ENCODE assay signal across 24 cellular contexts in the genomic region with DNA sequence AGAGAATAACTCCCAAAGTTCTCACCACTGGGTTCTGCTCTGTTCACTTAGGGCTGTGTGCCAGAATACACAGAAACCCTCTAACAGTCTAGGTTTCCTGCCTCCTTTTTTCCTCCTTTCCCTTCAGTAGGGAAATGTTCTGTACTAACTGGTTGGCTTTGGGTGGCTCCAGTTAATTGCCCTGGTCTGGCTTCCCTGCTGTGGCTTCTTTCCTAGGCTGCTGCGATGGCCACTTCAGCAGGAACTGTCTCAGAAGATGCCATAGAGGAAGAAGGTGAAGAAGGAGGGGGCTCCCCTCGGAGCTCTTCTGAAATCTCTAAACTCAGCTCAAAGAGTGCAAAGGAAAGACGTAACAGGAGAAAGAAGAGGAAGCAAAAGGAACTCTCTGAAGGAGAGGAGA.
DNase-seq lines count a peak whose midpoint lies in the region; ATAC-seq, FAIRE-seq and TF ChIP-seq lines count a peak whose summit lies in the region.
"Had no signal": no experiment of that assay in that cellular context is flagged by ENCODE, and none has a peak within 500 bp of the region (broad histone marks: within the 10 kb centered on the region; RNA-seq: fewer than 3 reads in every experiment).

No MANE protein-coding gene starts in this region.

- H3K9me3 ChIP-seq in endodermal cell (ENCODE audit: control insufficient read depth, low read length), result no peaks in the 10 kb centered on the region
- no peaks in the 10 kb centered on the region for H3K9me3 ChIP-seq in HepG2 (ENCODE audit: low read length)
- H3K9me3 ChIP-seq: A549; BLaER1 treated with 17β-estradiol and CSF1 and Interleukin-3, amounts not matched to agents 10 nM and 100 nM; Caco-2 had no signal

- TF ChIP-seq CTCF in endodermal cell (conservative IDR thresholded peaks at IDR 0.05) (no peak), HepG2 (CRISPR knock-in tag; IDR thresholded peaks at IDR 0.05) (no peak)

- CTCF ChIA-PET in HepG2 (lab: Yijun Ruan, JAX; ENCODE audit: low intra/inter-chr PET ratio, low total read pairs), result no interaction called here

- H3K27me3 Mint-ChIP-seq in endodermal cell (ENCODE audit: insufficient read depth), result no peaks in the 10 kb centered on the region
- H3K27me3 Mint-ChIP-seq: CD4-positive, alpha-beta T cell had no signal

- H4K8ac ChIP-seq in mesendoderm (ENCODE audit: low read depth, low read length), result no peak overlapping the region

- TF ChIP-seq EP300 in HepG2 (IDR thresholded peaks at IDR 0.05; ENCODE audit: low read depth in 2 of 2, low read length in 2 of 2) (no peak), HepG2 (CRISPR knock-in tag; IDR thresholded peaks at IDR 0.05; ENCODE audit: borderline replicate concordance) (no peak)

- no peaks in the 10 kb centered on the region for H3K79me1 ChIP-seq in mesendoderm (ENCODE audit: low read length)

- DNase-seq in NCI-H69 (lab: John Stamatoyannopoulos, UW) (peak; percentile 46), endodermal cell (peak; percentile 62), mesendoderm (peak; percentile 63), DMS53 treated with DMSO at 0.1 percent for 48 hours (lab: John Stamatoyannopoulos, UW; ENCODE audit: unreplicated experiment) (no peak), HepG2 (ENCODE audit: low spot score) (no peak)
- DNase-seq: AML-193; Caco-2; Calu3; CD4-positive, alpha-beta T cell; CD8-positive, alpha-beta T cell; DMS79; DND-41; EL; GDM1 had no signal

- H3K56ac ChIP-seq in mesendoderm (ENCODE audit: low read length), result no peak overlapping the region

- H3K4me2 ChIP-seq in mesendoderm (ENCODE audit: low read length), result no peak overlapping the region
- no peak overlapping the region for H3K4me2 ChIP-seq in HepG2 (ENCODE audit: low read depth, low read length)
- H3K4me2 ChIP-seq: A549 had no signal

- H3K27me3 ChIP-seq in endodermal cell (ENCODE audit: control insufficient read depth, insufficient read depth, low read length, poor library complexity, severe bottlenecking) (no peaks in the 10 kb centered on the region), mesendoderm (ENCODE audit: insufficient read depth, low read length, poor library complexity) (no peaks in the 10 kb centered on the region), HepG2 (ENCODE audit: control insufficient read depth in 1 of 2, insufficient read depth in 2 of 2, low read length in 2 of 2) (no peaks in the 10 kb centered on the region)
- H3K27me3 ChIP-seq: BLaER1 treated with 17β-estradiol and CSF1 and Interleukin-3, amounts not matched to agents 10 nM and 100 nM had no signal

- H3K4me1 Mint-ChIP-seq in endodermal cell, result peaks cover 3% of the 10 kb centered on the region
- H3K4me1 Mint-ChIP-seq: B cell had no signal

- TF ChIP-seq POLR2A in HepG2 (IDR thresholded peaks at IDR 0.05; ENCODE audit: insufficient read depth in 1 of 2, low read depth in 2 of 2, low read length in 2 of 2), result no peak

- no peak overlapping the region for H3K18ac ChIP-seq in mesendoderm (ENCODE audit: low read length)

- WGBS in endodermal cell (ENCODE audit: insufficient coverage in 1 of 2, insufficient read length in 1 of 2), 2 experiments, result 82 to 95% methylated on average over 2 to 3 of the region's 3 CpGs
- WGBS in mesendoderm (ENCODE audit: extremely low coverage, insufficient coverage, low lambda C conversion rate), result no CpG with 5 or more reads among the region's 3 CpGs
- WGBS in HepG2 (ENCODE audit: low lambda C conversion rate), result 83% methylated on average over 3 of the region's 3 CpGs

- no peak overlapping the region for H3K27ac Mint-ChIP-seq in endodermal cell
- H3K27ac Mint-ChIP-seq: B cell; CD4-positive, alpha-beta T cell; CD8-positive, alpha-beta T cell had no signal

- H3K9ac ChIP-seq in endodermal cell (ENCODE audit: extremely low read depth, low read length, poor library complexity, severe bottlenecking) (no peak overlapping the region), mesendoderm (ENCODE audit: low read length) (no peak overlapping the region), HepG2 (ENCODE audit: insufficient read depth, low read depth, low read length) (no peak overlapping the region)
- H3K9ac ChIP-seq: BLaER1 treated with 17β-estradiol and CSF1 and Interleukin-3, amounts not matched to agents 10 nM and 100 nM had no signal

- H2BK15ac ChIP-seq in mesendoderm (replicated peaks; ENCODE audit: low read depth), result no peak overlapping the region

- no peak for TF ChIP-seq RAD21 in HepG2 (CRISPR knock-in tag; IDR thresholded peaks at IDR 0.05)

- H3K27ac ChIP-seq in endodermal cell (ENCODE audit: low read depth, low read length) (no peak overlapping the region), mesendoderm (ENCODE audit: low read depth, low read length) (no peak overlapping the region), HepG2 (ENCODE audit: extremely low read length, insufficient read depth, low read length) (no peak overlapping the region)
- H3K27ac ChIP-seq: 22Rv1; A549; BLaER1 treated with 17β-estradiol and CSF1 and Interleukin-3, amounts not matched to agents 10 nM and 100 nM; C4-2B had no signal

- H3K4me1 ChIP-seq in endodermal cell (ENCODE audit: control insufficient read depth, insufficient read depth, low read length), result no peaks in the 10 kb centered on the region
- H3K4me1 ChIP-seq in mesendoderm (ENCODE audit: control insufficient read depth, low read depth, low read length), result no peaks in the 10 kb centered on the region
- no peaks in the 10 kb centered on the region for H3K4me1 ChIP-seq in HepG2 (ENCODE audit: insufficient read depth, low read length)
- H3K4me1 ChIP-seq: A549, Caco-2 had no signal

- H3K9me3 Mint-ChIP-seq in endodermal cell, result no peaks in the 10 kb centered on the region
- H3K9me3 Mint-ChIP-seq: CD4-positive, alpha-beta T cell; CD8-positive, alpha-beta T cell had no signal

- H2AFZ ChIP-seq in HepG2 (ENCODE audit: low read length), result no peak overlapping the region

- no TSS peak for BruUV-seq in HepG2 (replicated peaks; lab: Mats Ljungman, UMichigan)

- no peaks in the 10 kb centered on the region for H4K20me1 ChIP-seq in HepG2 (ENCODE audit: insufficient read depth, low read length)
- H4K20me1 ChIP-seq: BLaER1 treated with 17β-estradiol and CSF1 and Interleukin-3, amounts not matched to agents 10 nM and 100 nM had no signal

- peaks cover 14% of the 10 kb centered on the region for H3K36me3 Mint-ChIP-seq in endodermal cell (ENCODE audit: low read depth)
- H3K36me3 Mint-ChIP-seq: CD8-positive, alpha-beta T cell had no signal

- H3K4me3 Mint-ChIP-seq in endodermal cell, result no peak overlapping the region
- H3K4me3 Mint-ChIP-seq: B cell; CD4-positive, alpha-beta T cell; CD8-positive, alpha-beta T cell had no signal

- no peak for FAIRE-seq in HepG2 (lab: Jason Lieb, UNC)
- FAIRE-seq: A549, D721Med, GM12878, GM12892, GM18507 had no signal

- POLR2A ChIA-PET in HepG2 (lab: Yijun Ruan, JAX), result no interaction called here

- H4K5ac ChIP-seq in mesendoderm (ENCODE audit: low read length), result no peak overlapping the region

- intact Hi-C loops in HepG2 (cut with micrococcal nuclease; ENCODE audit: unreplicated experiment), result no loop called here

- no peak overlapping the region for H2BK5ac ChIP-seq in mesendoderm (ENCODE audit: low read length)

- H3K36me3 ChIP-seq in endodermal cell (ENCODE audit: control insufficient read depth, insufficient read depth, low read length), result peaks cover 13% of the 10 kb centered on the region
- no peaks in the 10 kb centered on the region for H3K36me3 ChIP-seq in mesendoderm (ENCODE audit: control insufficient read depth, insufficient read depth, low read length)
- no peaks in the 10 kb centered on the region for H3K36me3 ChIP-seq in HepG2 (replicated peaks in 1 of 2; ENCODE audit: control insufficient read depth in 1 of 2, insufficient read depth in 2 of 2, low read length in 2 of 2)
- H3K36me3 ChIP-seq: BLaER1 treated with 17β-estradiol and CSF1 and Interleukin-3, amounts not matched to agents 10 nM and 100 nM had no signal

- no peak overlapping the region for H2BK120ac ChIP-seq in mesendoderm (ENCODE audit: low read depth, low read length)

- no peak overlapping the region for H2AK5ac ChIP-seq in mesendoderm (ENCODE audit: low read length)

- H3K4me3 ChIP-seq in endodermal cell (ENCODE audit: low read length), result no peak overlapping the region
- no peak overlapping the region for H3K4me3 ChIP-seq in mesendoderm (ENCODE audit: low read length)
- H3K4me3 ChIP-seq in HepG2 (replicated peaks in 1 of 3; ENCODE audit: insufficient read depth in 1 of 3, low read depth in 2 of 3, low read length in 3 of 3), result no peak overlapping the region
- H3K4me3 ChIP-seq: A549; BLaER1 treated with 17β-estradiol and CSF1 and Interleukin-3, amounts not matched to agents 10 nM and 100 nM; GM12878 had no signal

- in situ Hi-C loops in HepG2 (cut with HindIII; ENCODE audit: extremely low pct_ligation_motif_present, low pct_unique_long_range_greater_than_20kb), result no loop called here

- H3K4ac ChIP-seq in mesendoderm (ENCODE audit: low read depth, low read length), result no peak overlapping the region

- ATAC-seq in HG02938 (IDR thresholded peaks at IDR 0.05; ENCODE audit: unreplicated experiment) (no peak), HepG2 (no peak)
- ATAC-seq: A549; CD8-positive, alpha-beta T cell; GM12878 had no signal

- H3K23ac ChIP-seq in mesendoderm (ENCODE audit: low read length), result no peak overlapping the region

- H3K79me2 ChIP-seq in mesendoderm (ENCODE audit: control insufficient read depth, insufficient read depth, low read length), result no peaks in the 10 kb centered on the region
- H3K79me2 ChIP-seq in HepG2 (ENCODE audit: insufficient read depth, low read length), result no peaks in the 10 kb centered on the region

TF ChIP-seq in HepG2, 621 proteins besides CTCF, POLR2A, EP300 and RAD21:
- TF ChIP-seq ZNF644 (CRISPR knock-in tag; IDR thresholded peaks at IDR 0.05; ENCODE audit: low read depth) (no peak), JUND (CRISPR knock-in tag; IDR thresholded peaks at IDR 0.05) (no peak)

Comparison
In these comparisons a context has a peak if more than half of its experiments do, and no peak if none do; other contexts are left out.
1. DNase-seq: peak in NCI-H69 (single experiment), endodermal cell (single experiment) and mesendoderm (single experiment); none in DMS53 treated with DMSO at 0.1 percent for 48 hours (single experiment) and HepG2 (single experiment).